In genomic region chr17:32460054-32460453, GRCh38 we compare ENCODE assay signal across 17 cellular contexts. TPM values are rescaled to one million over a fixed set of nuclear protein-coding genes. Genes with fewer than 3 reads are reported as not detected.
A peak's percentile ranks its signal among the peaks of the same experiment; 100 is the strongest.
DNase-seq lines count a peak whose midpoint lies in the region; ATAC-seq, FAIRE-seq and TF ChIP-seq lines count a peak whose summit lies in the region.
"Had no signal": no experiment of that assay in that cellular context is flagged by ENCODE, and none has a peak within 500 bp of the region (broad histone marks: within the 10 kb centered on the region; RNA-seq: fewer than 3 reads in every experiment).

No MANE protein-coding gene starts in this region.

- H3K27ac ChIP-seq in K562 (ENCODE audit: extremely low read depth, low read depth, low read length): no peak overlapping the region
- H3K27ac ChIP-seq: BLaER1 had no signal

- H3K27ac Mint-ChIP-seq in activated CD8-positive, alpha-beta T cell treated with anti-CD3 and anti-CD28 coated beads for 36 hours: peak overlapping the region; percentile 52
- no peak overlapping the region for H3K27ac Mint-ChIP-seq in activated CD8-positive, alpha-beta T cell treated with anti-CD3 and anti-CD28 coated beads, Interleukin-2, amount 10 ng/mL, durations not matched to agents 7 days and 5 days
- H3K27ac Mint-ChIP-seq in activated naive CD8-positive, alpha-beta T cell: peak overlapping the region; percentile 16
- H3K27ac Mint-ChIP-seq in activated naive CD8-positive, alpha-beta T cell treated with anti-CD3 and anti-CD28 coated beads for 36 hours: no peak overlapping the region

- intact Hi-C loops in activated CD8-positive, alpha-beta T cell treated with anti-CD3 and anti-CD28 coated beads for 36 hours (cut with micrococcal nuclease): no loop called here
- intact Hi-C loops in K562 (cut with micrococcal nuclease): no loop called here

- H3K4me2 ChIP-seq in K562 (ENCODE audit: insufficient read depth, low read length): no peak overlapping the region
- H3K4me2 ChIP-seq: BLaER1 had no signal

- TF ChIP-seq RAD21 in K562 (CRISPR knock-in tag; conservative IDR thresholded peaks at IDR 0.05 in 1 of 2, IDR thresholded peaks at IDR 0.05 in 1 of 2): no peak

- peaks cover 39% of the 10 kb centered on the region for H3K4me1 Mint-ChIP-seq in activated CD8-positive, alpha-beta T cell treated with anti-CD3 and anti-CD28 coated beads for 36 hours (ENCODE audit: low read depth)
- H3K4me1 Mint-ChIP-seq in activated CD8-positive, alpha-beta T cell treated with anti-CD3 and anti-CD28 coated beads, Interleukin-2, amount 10 ng/mL, durations not matched to agents 7 days and 5 days (ENCODE audit: low read depth): peaks cover 29% of the 10 kb centered on the region
- peaks cover 41% of the 10 kb centered on the region for H3K4me1 Mint-ChIP-seq in activated naive CD8-positive, alpha-beta T cell (ENCODE audit: low read depth)
- peaks cover 32% of the 10 kb centered on the region for H3K4me1 Mint-ChIP-seq in activated naive CD8-positive, alpha-beta T cell treated with anti-CD3 and anti-CD28 coated beads for 36 hours

- no peaks in the 10 kb centered on the region for H3K9me3 Mint-ChIP-seq in activated CD8-positive, alpha-beta T cell treated with anti-CD3 and anti-CD28 coated beads for 36 hours
- H3K9me3 Mint-ChIP-seq in activated CD8-positive, alpha-beta T cell treated with anti-CD3 and anti-CD28 coated beads, Interleukin-2, amount 10 ng/mL, durations not matched to agents 7 days and 5 days (ENCODE audit: insufficient read depth): no peaks in the 10 kb centered on the region
- H3K9me3 Mint-ChIP-seq in activated naive CD8-positive, alpha-beta T cell (ENCODE audit: low read depth): no peaks in the 10 kb centered on the region
- no peaks in the 10 kb centered on the region for H3K9me3 Mint-ChIP-seq in activated naive CD8-positive, alpha-beta T cell treated with anti-CD3 and anti-CD28 coated beads for 36 hours
- H3K9me3 Mint-ChIP-seq: CD8-positive, alpha-beta memory T cell had no signal

- H3K27me3 ChIP-seq in K562 (ENCODE audit: control insufficient read depth in 2 of 2, insufficient read depth in 2 of 2, low read length in 2 of 2) (no peaks in the 10 kb centered on the region), HAP-1 (ENCODE audit: low read depth) (no peaks in the 10 kb centered on the region)
- H3K27me3 ChIP-seq: BLaER1 had no signal

- peaks cover 66% of the 10 kb centered on the region for H3K36me3 Mint-ChIP-seq in activated CD8-positive, alpha-beta T cell treated with anti-CD3 and anti-CD28 coated beads for 36 hours (ENCODE audit: low read depth)
- H3K36me3 Mint-ChIP-seq in activated CD8-positive, alpha-beta T cell treated with anti-CD3 and anti-CD28 coated beads, Interleukin-2, amount 10 ng/mL, durations not matched to agents 7 days and 5 days (ENCODE audit: low read depth): peaks cover 60% of the 10 kb centered on the region
- H3K36me3 Mint-ChIP-seq in activated naive CD8-positive, alpha-beta T cell: peaks cover 14% of the 10 kb centered on the region
- H3K36me3 Mint-ChIP-seq in activated naive CD8-positive, alpha-beta T cell treated with anti-CD3 and anti-CD28 coated beads for 36 hours: peaks cover 50% of the 10 kb centered on the region

- H3K4me1 ChIP-seq in K562 (replicated peaks in 1 of 2; ENCODE audit: control insufficient read depth in 2 of 2, insufficient read depth in 2 of 2, low read length in 2 of 2): peaks cover 0 to 2% of the 10 kb centered on the region in 2 experiments; a peak in 1 of 5 replicates
- H3K4me1 ChIP-seq in HAP-1: peaks cover 3% of the 10 kb centered on the region; the same call in 1 of the 2 replicates
- H3K4me1 ChIP-seq: BLaER1, Caco-2 had no signal

- DNase-seq in activated CD8-positive, alpha-beta T cell treated with anti-CD3 and anti-CD28 coated beads for 36 hours: no peak
- DNase-seq in activated CD8-positive, alpha-beta T cell treated with anti-CD3 and anti-CD28 coated beads, Interleukin-2, amount 10 ng/mL, durations not matched to agents 7 days and 5 days: no peak
- DNase-seq in activated naive CD8-positive, alpha-beta T cell treated with anti-CD3 and anti-CD28 coated beads for 36 hours: no peak
- no peak for DNase-seq in K562 (ENCODE audit: extremely low read depth in 1 of 4, low spot score in 3 of 4)
- no peak for DNase-seq in activated CD8-positive, alpha-beta memory T cell treated with anti-CD3 and anti-CD28 coated beads for 24 hours
- no peak for DNase-seq in HAP-1 (ENCODE audit: low spot score in 2 of 2)
- DNase-seq: 8988T; AML-193; Caco-2; CD8-positive, alpha-beta memory T cell; DMS53; GF-D8; GOT3; HCEC 1CT had no signal

- no peak for TF ChIP-seq POLR2A in K562 (conservative IDR thresholded peaks at IDR 0.05)

- H3K4me3 ChIP-seq in K562 (no peak overlapping the region), HAP-1 (no peak overlapping the region)
- H3K4me3 ChIP-seq: BLaER1 had no signal

- no peak for FAIRE-seq in K562 (lab: Jason Lieb, UNC)
- FAIRE-seq: GM19239 had no signal

- no peak overlapping the region for H3K4me3 Mint-ChIP-seq in activated CD8-positive, alpha-beta T cell treated with anti-CD3 and anti-CD28 coated beads for 36 hours
- no peak overlapping the region for H3K4me3 Mint-ChIP-seq in activated CD8-positive, alpha-beta T cell treated with anti-CD3 and anti-CD28 coated beads, Interleukin-2, amount 10 ng/mL, durations not matched to agents 7 days and 5 days
- no peak overlapping the region for H3K4me3 Mint-ChIP-seq in activated naive CD8-positive, alpha-beta T cell
- H3K4me3 Mint-ChIP-seq in activated naive CD8-positive, alpha-beta T cell treated with anti-CD3 and anti-CD28 coated beads for 36 hours: no peak overlapping the region

- peaks cover 6% of the 10 kb centered on the region; the same call in 1 of the 2 replicates for H4K20me1 ChIP-seq in K562 (replicated peaks; ENCODE audit: control insufficient read depth, insufficient read depth, low read length)

- no peaks in the 10 kb centered on the region for H3K9me3 ChIP-seq in K562 (replicated peaks; ENCODE audit: control insufficient read depth, insufficient read depth, low read depth, low read length)
- H3K9me3 ChIP-seq in HAP-1: no peaks in the 10 kb centered on the region
- H3K9me3 ChIP-seq: BLaER1, Caco-2 had no signal

- no peak for TF ChIP-seq EP300 in K562 (IDR thresholded peaks at IDR 0.05; ENCODE audit: low read length)

- no peak overlapping the region for H2AFZ ChIP-seq in K562 (ENCODE audit: low read depth, low read length)

- peaks cover 87% of the 10 kb centered on the region for H3K36me3 ChIP-seq in K562 (ENCODE audit: control insufficient read depth, insufficient read depth, low read length)
- H3K36me3 ChIP-seq in HAP-1 (replicated peaks): peaks cover 77% of the 10 kb centered on the region

- no TSS peak for BruUV-seq in K562 (replicated peaks; lab: Mats Ljungman, UMichigan)

- WGBS in K562 (ENCODE audit: insufficient coverage, low coverage, missing lambda C conversion rate): 90% methylated on average over 4 of the region's 4 CpGs

- POLR2A ChIA-PET in activated CD8-positive, alpha-beta T cell treated with anti-CD3 and anti-CD28 coated beads for 36 hours (lab: Charles Lee): no interaction called here
- POLR2A ChIA-PET in activated CD8-positive, alpha-beta T cell treated with anti-CD3 and anti-CD28 coated beads, Interleukin-2, amount 10 ng/mL, durations not matched to agents 7 days and 5 days (lab: Charles Lee): no interaction called here
- POLR2A ChIA-PET in K562 (lab: Yijun Ruan, JAX): no interaction called here

- peaks cover 58% of the 10 kb centered on the region for H3K79me2 ChIP-seq in K562 (ENCODE audit: control insufficient read depth, insufficient read depth, low read length)

- CTCF ChIA-PET in activated CD8-positive, alpha-beta T cell treated with anti-CD3 and anti-CD28 coated beads for 36 hours (lab: Charles Lee): interaction anchor here (0.6 to 5.6 kb wide), 4 partner anchors 9 to 418 kb away, joined by 3 to 164 read pairs (median 4); partner anchors contain the start of gene PSMD11
- CTCF ChIA-PET in activated CD8-positive, alpha-beta T cell treated with anti-CD3 and anti-CD28 coated beads, Interleukin-2, amount 10 ng/mL, durations not matched to agents 7 days and 5 days (lab: Charles Lee): interaction anchor here (1.0 to 5.6 kb wide), 3 partner anchors 12 to 199 kb away, joined by 3 to 102 read pairs (median 54); partner anchors contain the start of gene PSMD11
- CTCF ChIA-PET in K562 (lab: Yijun Ruan, JAX; ENCODE audit: low intra/inter-chr PET ratio): no interaction called here

- no peak for ATAC-seq in activated CD8-positive, alpha-beta T cell treated with anti-CD3 and anti-CD28 coated beads for 36 hours
- ATAC-seq in activated CD8-positive, alpha-beta T cell treated with anti-CD3 and anti-CD28 coated beads, Interleukin-2, amount 10 ng/mL, durations not matched to agents 7 days and 5 days: no peak
- ATAC-seq in K562: no peak

- H3K9ac ChIP-seq in K562 (ENCODE audit: insufficient read depth in 1 of 2, low read depth in 2 of 2, low read length in 2 of 2): no peak overlapping the region
- H3K9ac ChIP-seq: BLaER1 had no signal

- no peaks in the 10 kb centered on the region for H3K9me1 ChIP-seq in K562 (ENCODE audit: control insufficient read depth, insufficient read depth, low read length)

- in situ Hi-C loops in K562 (cut with MboI) (no loop called here), HAP-1 (cut with MboI; ENCODE audit: low sequenced_read_pairs) (no loop called here)

- TF ChIP-seq CTCF in activated CD8-positive, alpha-beta T cell treated with anti-CD3 and anti-CD28 coated beads for 36 hours (IDR thresholded peaks at IDR 0.05): no peak
- no peak for TF ChIP-seq CTCF in K562 (IDR thresholded peaks at IDR 0.05 in 2 of 3, conservative IDR thresholded peaks at IDR 0.05 in 1 of 3; ENCODE audit: insufficient read depth in 2 of 3, low read depth in 1 of 3, low read length in 3 of 3)

- no peaks in the 10 kb centered on the region for H3K27me3 Mint-ChIP-seq in activated CD8-positive, alpha-beta T cell treated with anti-CD3 and anti-CD28 coated beads for 36 hours
- no peaks in the 10 kb centered on the region for H3K27me3 Mint-ChIP-seq in activated CD8-positive, alpha-beta T cell treated with anti-CD3 and anti-CD28 coated beads, Interleukin-2, amount 10 ng/mL, durations not matched to agents 7 days and 5 days (ENCODE audit: low read depth)
- no peaks in the 10 kb centered on the region for H3K27me3 Mint-ChIP-seq in activated naive CD8-positive, alpha-beta T cell
- H3K27me3 Mint-ChIP-seq in activated naive CD8-positive, alpha-beta T cell treated with anti-CD3 and anti-CD28 coated beads for 36 hours: no peaks in the 10 kb centered on the region
- H3K27me3 Mint-ChIP-seq: CD8-positive, alpha-beta memory T cell had no signal

RNA-seq across cellular contexts. Expression of gene PSMD11, which starts 15.7 kb away (rescaled TPM):
- 100 to 1,000 TPM; 119 to 130 TPM for total RNA-seq in activated CD8-positive, alpha-beta T cell treated with anti-CD3 and anti-CD28 coated beads for 36 hours
- total RNA-seq in activated CD8-positive, alpha-beta T cell treated with anti-CD3 and anti-CD28 coated beads, Interleukin-2, amount 10 ng/mL, durations not matched to agents 7 days and 5 days: 100 to 1,000 TPM; 100 to 104 TPM
- 100 to 1,000 TPM; 147 to 157 TPM for total RNA-seq in activated naive CD8-positive, alpha-beta T cell treated with anti-CD3 and anti-CD28 coated beads for 36 hours
- total RNA-seq in K562 (2011; cell fraction: chromatin; rRNA removed; ENCODE audit: low replicate concordance): 182 and 249 TPM in 2 replicates
- total RNA-seq in K562 (2011; cell fraction: nucleolus; rRNA removed): 104 and 110 TPM in 2 replicates
- total RNA-seq in K562 (2011; cell fraction: nucleoplasm; rRNA removed): 139 and 186 TPM in 2 replicates
- total RNA-seq in K562 (2014; rRNA removed) (77.1 and 104 TPM in 2 replicates), K562 (2014; rRNA removed; fragmentation: Illumina TruSeq; extraction: Trizol) (118 and 128 TPM in 2 replicates), K562 (2015; rRNA removed; fragmentation: Illumina TruSeq; extraction: Trizol) (109 and 127 TPM in 2 replicates), K562 (2021) (169 and 171 TPM in 2 replicates)
- polyA plus RNA-seq in K562 (2011; rRNA removed) (97.6 and 185 TPM in 2 replicates), K562 (2014; fragmentation: Illumina TruSeq; extraction: Trizol) (125 and 137 TPM in 2 replicates), K562 (2014; fragmentation: Nextera tagmentation; extraction: Ambion mirVana) (100 to 1,000 TPM; 316 to 378 TPM), K562 (2014; rRNA removed) (142 and 158 TPM in 2 replicates)
- polyA plus RNA-seq in K562 (2011; cell fraction: cytosol; rRNA removed): 51.9 and 80.2 TPM in 2 replicates
- polyA plus RNA-seq in K562 (2011; cell fraction: nucleus; rRNA removed): 56.7 and 72.5 TPM in 2 replicates
- 51.5 and 151 TPM in 2 replicates for polyA plus RNA-seq in K562 (2012)
- polyA minus RNA-seq in K562 (2011; rRNA and poly(A)+ RNA removed): 138 and 285 TPM in 2 replicates
- polyA minus RNA-seq in K562 (2011; cell fraction: cytosol; rRNA and poly(A)+ RNA removed): 46.8 and 99.5 TPM in 2 replicates
- polyA minus RNA-seq in K562 (2011; cell fraction: nucleus; rRNA and poly(A)+ RNA removed): 52.4 and 62.1 TPM in 2 replicates

RNA-seq across cellular contexts. Expression of gene CDK5R1, which starts 26.7 kb away (rescaled TPM):
- 10 to 100 TPM; 10.2 to 10.5 TPM for total RNA-seq in activated CD8-positive, alpha-beta T cell treated with anti-CD3 and anti-CD28 coated beads for 36 hours
- total RNA-seq in activated CD8-positive, alpha-beta T cell treated with anti-CD3 and anti-CD28 coated beads, Interleukin-2, amount 10 ng/mL, durations not matched to agents 7 days and 5 days: 1 to 10 TPM; 5.8 to 6.5 TPM
- 1 to 10 TPM; 9.7 to 9.9 TPM for total RNA-seq in activated naive CD8-positive, alpha-beta T cell treated with anti-CD3 and anti-CD28 coated beads for 36 hours
- 4.2 and 6.9 TPM in 2 replicates for total RNA-seq in K562 (2011; cell fraction: chromatin; rRNA removed; ENCODE audit: low replicate concordance)
- total RNA-seq in K562 (2011; cell fraction: nucleolus; rRNA removed): 5.5 and 5.9 TPM in 2 replicates
- total RNA-seq in K562 (2011; cell fraction: nucleoplasm; rRNA removed): 3.9 and 4.9 TPM in 2 replicates
- total RNA-seq in K562 (2014; rRNA removed) (2.5 and 3.1 TPM in 2 replicates), K562 (2014; rRNA removed; fragmentation: Illumina TruSeq; extraction: Trizol) (1.9 and 2.3 TPM in 2 replicates), K562 (2015; rRNA removed; fragmentation: Illumina TruSeq; extraction: Trizol) (2.6 and 3.1 TPM in 2 replicates), K562 (2021) (4.5 and 4.8 TPM in 2 replicates)
- polyA plus RNA-seq in K562 (2011; rRNA removed) (0.79 and 1.4 TPM in 2 replicates), K562 (2014; fragmentation: Illumina TruSeq; extraction: Trizol) (2.4 TPM in 2 replicates), K562 (2014; fragmentation: Nextera tagmentation; extraction: Ambion mirVana) (under 1 TPM; 0.10 to 0.20 TPM), K562 (2014; rRNA removed) (1.8 and 2.0 TPM in 2 replicates)
- polyA plus RNA-seq in K562 (2011; cell fraction: cytosol; rRNA removed): 0.66 and 1.7 TPM in 2 replicates
- 2.0 and 5.0 TPM in 2 replicates for polyA plus RNA-seq in K562 (2011; cell fraction: nucleus; rRNA removed)
- polyA plus RNA-seq in K562 (2012): 1.1 and 2.1 TPM in 2 replicates
- polyA minus RNA-seq in K562 (2011; rRNA and poly(A)+ RNA removed): 0.72 and 1.6 TPM in 2 replicates
- 1.5 and 2.0 TPM in 2 replicates for polyA minus RNA-seq in K562 (2011; cell fraction: cytosol; rRNA and poly(A)+ RNA removed)
- polyA minus RNA-seq in K562 (2011; cell fraction: nucleus; rRNA and poly(A)+ RNA removed): 2.3 and 3.9 TPM in 2 replicates

Comparison
In these comparisons a context has a peak if more than half of its experiments do, and no peak if none do; other contexts are left out.
1. H3K27ac Mint-ChIP-seq: peak in activated CD8-positive, alpha-beta T cell treated with anti-CD3 and anti-CD28 coated beads for 36 hours (single experiment) and activated naive CD8-positive, alpha-beta T cell (single experiment); none in activated CD8-positive, alpha-beta T cell treated with anti-CD3 and anti-CD28 coated beads, Interleukin-2, amount 10 ng/mL, durations not matched to agents 7 days and 5 days (single experiment) and activated naive CD8-positive, alpha-beta T cell treated with anti-CD3 and anti-CD28 coated beads for 36 hours (single experiment).